28 cellular contexts compared by ENCODE assay signal in genomic region chr9:38322937-38323336, GRCh38.
"Had no signal": no experiment of that assay in that cellular context is flagged by ENCODE, and none has a peak within 500 bp of the region (broad histone marks: within the 10 kb centered on the region; RNA-seq: fewer than 3 reads in every experiment).

No MANE protein-coding gene starts in this region.

- H3K9me3 ChIP-seq: colonic mucosa, esophagus muscularis mucosa, esophagus squamous epithelium, gastrocnemius medialis, gastroesophageal sphincter, heart left ventricle, heart right ventricle had no signal

- H3K4me2 ChIP-seq: hepatocyte had no signal

- H2AFZ ChIP-seq: hepatocyte had no signal

- H3K4me3 ChIP-seq: colonic mucosa, coronary artery, dorsolateral prefrontal cortex, esophagus muscularis mucosa, esophagus squamous epithelium, gastrocnemius medialis, gastroesophageal sphincter, heart left ventricle, heart right ventricle, hepatocyte had no signal

- H3K36me3 ChIP-seq: colonic mucosa, esophagus muscularis mucosa, esophagus squamous epithelium, gastrocnemius medialis, gastroesophageal sphincter, heart left ventricle, heart right ventricle had no signal

- H3K27me3 ChIP-seq: colonic mucosa, dorsolateral prefrontal cortex, esophagus muscularis mucosa, esophagus squamous epithelium, gastrocnemius medialis, gastroesophageal sphincter, heart left ventricle, hepatocyte had no signal

- ATAC-seq: effector memory CD8-positive, alpha-beta T cell; esophagus mucosa; foreskin keratinocyte; gastrocnemius medialis; gastroesophageal sphincter; heart left ventricle; heart right ventricle had no signal

- FAIRE-seq: colon, endothelial cell of umbilical vein, frontal cortex had no signal

- H3K27ac ChIP-seq: colonic mucosa, coronary artery, dorsolateral prefrontal cortex, epithelial cell of prostate, esophagus muscularis mucosa, esophagus squamous epithelium, foreskin keratinocyte, gastrocnemius medialis, gastroesophageal sphincter, heart left ventricle, heart right ventricle, hepatocyte had no signal

- DNase-seq: colonic mucosa; cortex of kidney; dermis blood vessel endothelial cell; dorsolateral prefrontal cortex; effector CD4-positive, alpha-beta T cell; effector CD8-positive, alpha-beta T cell; effector memory CD4-positive, alpha-beta T cell; effector memory CD8-positive, alpha-beta T cell; endodermal cell; erythroblast; esophagus squamous epithelium; foreskin fibroblast; foreskin keratinocyte; foreskin melanocyte; gastrocnemius medialis; glutamatergic neuron; head of caudate nucleus; heart left ventricle; heart right ventricle had no signal

- H3K79me2 ChIP-seq: hepatocyte had no signal

- H3K4me1 ChIP-seq: colonic mucosa, gastrocnemius medialis had no signal
